In the genomic region with DNA sequence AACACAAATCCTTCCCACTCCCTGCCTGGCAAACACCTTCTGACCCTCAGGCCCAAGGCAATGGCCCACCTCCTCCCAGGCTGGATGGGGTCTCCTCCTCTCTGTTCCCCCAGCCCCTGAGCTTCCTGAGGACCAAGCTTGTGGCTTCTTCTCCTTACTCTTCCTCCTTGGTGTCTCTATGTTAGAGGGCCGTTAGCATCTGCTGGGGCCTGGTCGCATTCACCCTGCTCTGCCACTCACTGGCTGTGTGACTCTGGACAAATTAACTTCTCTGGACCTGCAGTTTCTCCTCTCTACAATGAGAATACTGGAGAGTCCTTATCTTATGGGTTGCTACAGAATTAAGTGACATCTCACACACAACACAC, we compare ENCODE assay signal across 8 cellular contexts. TPM values are rescaled to one million over a fixed set of nuclear protein-coding genes. Genes with fewer than 3 reads are reported as not detected.
DNase-seq lines count a peak whose midpoint lies in the region; ATAC-seq and TF ChIP-seq lines count a peak whose summit lies in the region.

No MANE protein-coding gene starts in this region.

- H3K27me3 Mint-ChIP-seq in naive B cell: peaks cover 0 to 8% (median 5%) of the 10 kb centered on the region in 3 donors

- H3K27ac ChIP-seq in AG04450 (ENCODE audit: low read depth, low read length) (peak overlapping the region; percentile 99), cingulate gyrus (ENCODE audit: low read depth, low read length) (peak overlapping the region; percentile 97)

- peaks cover 19% of the 10 kb centered on the region for H3K4me1 ChIP-seq in Loucy (ENCODE audit: insufficient read depth, low read length, poor library complexity, severe bottlenecking)

- TF ChIP-seq CTCF in AG04450 (IDR thresholded peaks at IDR 0.05; ENCODE audit: low read depth, low read length) (no peak), Loucy (conservative IDR thresholded peaks at IDR 0.05; ENCODE audit: low read length) (no peak), GM10266 (IDR thresholded peaks at IDR 0.05; ENCODE audit: control insufficient read depth, insufficient read depth, low read depth, missing control alignments) (no peak)

- CTCF ChIA-PET in AG04450 (lab: Charles Lee): interaction anchor here (0.9 to 1.1 kb wide), 3 partner anchors 17 to 94 kb away, joined by 3 to 4 read pairs (median 3); a partner anchor contains a TSS

- no peak for DNase-seq in AG04450 (ENCODE audit: low read depth, low spot score)
- no peak for DNase-seq in naive B cell
- no peak for DNase-seq in GM10266 (ENCODE audit: extremely low spot score)
- no peak for DNase-seq in SKM-1 treated with dmso at 0.1 percent for 144 hours (lab: John Stamatoyannopoulos, UW; ENCODE audit: unreplicated experiment)
- no peak for DNase-seq in activated gamma-delta T cell (lab: John Stamatoyannopoulos, UW)
- no peak for DNase-seq in hypothalamus (lab: John Stamatoyannopoulos, UW)

- peak overlapping the region; percentile 52 for H3K4me3 ChIP-seq in AG04450 (ENCODE audit: low read depth, low read length)
- peak overlapping the region; percentile 77 for H3K4me3 ChIP-seq in Loucy (ENCODE audit: low read length, poor library complexity, severe bottlenecking)

- H3K36me3 ChIP-seq in Loucy (ENCODE audit: insufficient read depth, low read length): no peaks in the 10 kb centered on the region

- no peaks in the 10 kb centered on the region; the same call in 1 of the 2 replicates for H3K9me3 ChIP-seq in AG04450 (ENCODE audit: control insufficient read depth, insufficient read depth, low read length)
- no peaks in the 10 kb centered on the region for H3K9me3 ChIP-seq in Loucy (ENCODE audit: insufficient read depth, low read depth, low read length)

- H3F3A ChIP-seq in Loucy (ENCODE audit: low read depth): no peaks in the 10 kb centered on the region

- no peaks in the 10 kb centered on the region for H3K9me2 ChIP-seq in Loucy (replicated peaks; ENCODE audit: low read depth, low read length)

- POLR2A ChIA-PET in AG04450 (lab: Yijun Ruan, JAX): interaction anchor here (1.0 to 8.7 kb wide), 4 partner anchors 18 to 156 kb away, joined by 3 to 201 read pairs (median 5); a partner anchor contains a TSS

- H3K9me3 Mint-ChIP-seq in naive B cell: peaks cover 0 to 3% (median 0%) of the 10 kb centered on the region in 7 donors

- peaks cover 33 to 46% (median 43%) of the 10 kb centered on the region in 3 donors for H3K4me1 Mint-ChIP-seq in naive B cell

- H3K79me2 ChIP-seq in Loucy (ENCODE audit: insufficient read depth, low read length): peaks cover 7% of the 10 kb centered on the region

- ATAC-seq in naive B cell (ENCODE audit: low read depth in 2 of 2): no peak

- no peaks in the 10 kb centered on the region for H4K20me1 ChIP-seq in Loucy (ENCODE audit: insufficient read depth, low read length, poor library complexity, severe bottlenecking)

- peak overlapping the region; percentile 83 for H2AFZ ChIP-seq in Loucy (ENCODE audit: low read length)

- H3K4me2 ChIP-seq in Loucy (ENCODE audit: low read depth, low read length, poor library complexity, severe bottlenecking): peak overlapping the region; percentile 86

- peak overlapping the region in 3 of 6 donors; percentile 23 to 96 (median 35) for H3K27ac Mint-ChIP-seq in naive B cell

- H3K27me3 ChIP-seq in AG04450 (ENCODE audit: control insufficient read depth, insufficient read depth, low read length) (no peaks in the 10 kb centered on the region), Loucy (ENCODE audit: insufficient read depth, low read length, poor library complexity, severe bottlenecking) (no peaks in the 10 kb centered on the region)

- peak overlapping the region; percentile 84 for H3K9ac ChIP-seq in Loucy (ENCODE audit: low read depth, low read length, poor library complexity, severe bottlenecking)

- no peaks in the 10 kb centered on the region for H3K36me3 Mint-ChIP-seq in naive B cell

- peak overlapping the region; percentile 30 to 92 (median 86) for H3K4me3 Mint-ChIP-seq in naive B cell

RNA-seq across cellular contexts. Expression of a gene that starts 0.7 kb away (rescaled TPM):
- 82.6 and 146 TPM in 2 replicates for polyA plus RNA-seq in AG04450 (2011; rRNA removed)
- polyA minus RNA-seq in AG04450 (2011; rRNA and poly(A)+ RNA removed): 63.5 and 64.1 TPM in 2 replicates
- polyA plus RNA-seq in naive B cell (ENCODE audit: low read depth in 6 of 6): 10 to 100 TPM in 5 of 6 donors, 1 to 10 TPM in 1; 8.6 to 18.6 (median 11.2) TPM

RNA-seq across cellular contexts. Expression of a gene that starts 17.9 kb away (rescaled TPM):
- polyA plus RNA-seq in AG04450 (2011; rRNA removed): 153 and 250 TPM in 2 replicates
- 51.3 and 58.4 TPM in 2 replicates for polyA minus RNA-seq in AG04450 (2011; rRNA and poly(A)+ RNA removed)
- not detected for polyA plus RNA-seq in naive B cell (ENCODE audit: low read depth in 6 of 6)

RNA-seq across cellular contexts. Expression of a gene that starts 18.3 kb away (rescaled TPM):
- polyA plus RNA-seq in AG04450 (2011; rRNA removed) (not detected in 2 replicates), naive B cell (ENCODE audit: low read depth in 6 of 6) (not detected)
- not detected in 2 replicates for polyA minus RNA-seq in AG04450 (2011; rRNA and poly(A)+ RNA removed)

RNA-seq across cellular contexts. Expression of a gene that starts 24.8 kb away (rescaled TPM):
- 0.10 and 0.38 TPM in 2 replicates for polyA plus RNA-seq in AG04450 (2011; rRNA removed)
- not detected in 2 replicates for polyA minus RNA-seq in AG04450 (2011; rRNA and poly(A)+ RNA removed)
- not detected for polyA plus RNA-seq in naive B cell (ENCODE audit: low read depth in 6 of 6)

RNA-seq across cellular contexts. Expression of a gene that starts 30.8 kb away (rescaled TPM):
- polyA plus RNA-seq in AG04450 (2011; rRNA removed) (0.66 TPM in 1 of 2 replicates, not detected in the other), naive B cell (ENCODE audit: low read depth in 6 of 6) (not detected)
- polyA minus RNA-seq in AG04450 (2011; rRNA and poly(A)+ RNA removed): 0.91 and 1.1 TPM in 2 replicates

Comparison
In these comparisons a context has a peak if more than half of its experiments do, and no peak if none do; other contexts are left out.
1. RNA of a gene that starts 17.9 kb away (polyA plus RNA-seq): 153 to 250 TPM in AG04450; not detected in naive B cell; every median in the first group is over 100 times any median in the second.